1 cellular context compared by ENCODE assay signal in genomic region chr3:178291555-178291954, GRCh38.
TF ChIP-seq lines count a peak whose summit lies in the region.

No MANE protein-coding gene starts in this region.

TF ChIP-seq in SK-N-SH treated with all-trans-retinoic acid at 6 μM for 48 hours, 23 proteins besides CTCF, POLR2A, EP300 and RAD21 (continued from another document):
- no peak for TF ChIP-seq CREB5 (CRISPR knock-in tag; IDR thresholded peaks at IDR 0.05; ENCODE audit: low read depth)
- no peak for TF ChIP-seq ZFP30 (CRISPR knock-in tag; IDR thresholded peaks at IDR 0.05)
- TF ChIP-seq TOX (CRISPR knock-in tag; IDR thresholded peaks at IDR 0.05; ENCODE audit: borderline replicate concordance): no peak
- no peak for TF ChIP-seq ZC3H10 (CRISPR knock-in tag; IDR thresholded peaks at IDR 0.05)
- TF ChIP-seq GLIS3 (CRISPR knock-in tag; IDR thresholded peaks at IDR 0.05): no peak
- no peak for TF ChIP-seq CSDC2 (CRISPR knock-in tag; IDR thresholded peaks at IDR 0.05)
- no peak for TF ChIP-seq ZNF565 (CRISPR knock-in tag; conservative IDR thresholded peaks at IDR 0.05; ENCODE audit: low read depth)
